Comparison of ENCODE assay signal across 1 cellular context in genomic region chr4:13920111-13920875, GRCh38.
TF ChIP-seq lines count a peak whose summit lies in the region.

No MANE protein-coding gene starts in this region.

TF ChIP-seq in SK-N-SH, 30 proteins besides CTCF, POLR2A, EP300 and RAD21 (continued from another document):
- TF ChIP-seq ZBTB33 (IDR thresholded peaks at IDR 0.05; ENCODE audit: borderline replicate concordance, low read depth), result no peak
- no peak for TF ChIP-seq YY1 (IDR thresholded peaks at IDR 0.05; ENCODE audit: low read depth)
- TF ChIP-seq USF2 (IDR thresholded peaks at IDR 0.05; ENCODE audit: borderline replicate concordance, low read depth, low read length), result no peak
- TF ChIP-seq TEAD4 (IDR thresholded peaks at IDR 0.05; ENCODE audit: borderline replicate concordance, insufficient read depth), result no peak
- no peak for TF ChIP-seq GABPA (IDR thresholded peaks at IDR 0.05; ENCODE audit: low read depth)
